13 cellular contexts compared by ENCODE assay signal in genomic region chr4:147749811-147750321, GRCh38. TPM values are rescaled to one million over a fixed set of nuclear protein-coding genes. Genes with fewer than 3 reads are reported as not detected.
DNase-seq lines count a peak whose midpoint lies in the region; ATAC-seq and TF ChIP-seq lines count a peak whose summit lies in the region.
"Had no signal": no experiment of that assay in that cellular context is flagged by ENCODE, and none has a peak within 500 bp of the region (broad histone marks: within the 10 kb centered on the region; RNA-seq: fewer than 3 reads in every experiment).

No MANE protein-coding gene starts in this region.

- intact Hi-C loops in body of pancreas (cut with DNase I) = no loop called here

- H3K27me3 ChIP-seq in body of pancreas = no peaks in the 10 kb centered on the region
- H3K27me3 ChIP-seq: spleen, transverse colon had no signal

- WGBS in body of pancreas, 2 donors = 44 to 51% methylated on average over 3 of the region's 3 CpGs

- no peak for TF ChIP-seq CTCF in body of pancreas (IDR thresholded peaks at IDR 0.05)

- H3K36me3 ChIP-seq in body of pancreas (replicated peaks in 1 of 2; ENCODE audit: insufficient read depth in 1 of 2, low read depth in 2 of 2) = no peaks in the 10 kb centered on the region
- H3K36me3 ChIP-seq: spleen, transverse colon had no signal

- no peak for TF ChIP-seq POLR2A in body of pancreas (IDR thresholded peaks at IDR 0.05)

- no peak overlapping the region for H3K4me3 ChIP-seq in body of pancreas
- H3K4me3 ChIP-seq: A549, spleen, transverse colon had no signal

- H3K9me3 ChIP-seq in body of pancreas = no peaks in the 10 kb centered on the region
- H3K9me3 ChIP-seq: A549, spleen, transverse colon had no signal

- peak; percentile 27 to 71 (median 39) for DNase-seq in NCI-H1417 (lab: John Stamatoyannopoulos, UW)
- DNase-seq in NCI-H1417 treated with DMSO at 0.1 percent for 48 hours (lab: John Stamatoyannopoulos, UW) = no peak
- peak; percentile 23 for DNase-seq in NCI-H1105 (lab: John Stamatoyannopoulos, UW)
- peak; percentile 94 for DNase-seq in renal cortical epithelial cell (ENCODE audit: low read depth)
- DNase-seq in body of pancreas = no peak
- DNase-seq in putamen (ENCODE audit: low spot score) = no peak
- DNase-seq: activated gamma-delta T cell, spleen, T-helper 2 cell, transverse colon had no signal

- H3K27ac ChIP-seq in body of pancreas = no peak overlapping the region
- H3K27ac ChIP-seq: A549, spleen, transverse colon had no signal

- peaks cover 48% of the 10 kb centered on the region for H3K4me1 ChIP-seq in body of pancreas
- H3K4me1 ChIP-seq: spleen had no signal

- ATAC-seq in HG02798 (IDR thresholded peaks at IDR 0.05; ENCODE audit: poor library complexity, unreplicated experiment) (peak; percentile 95), body of pancreas (no peak), esophagus mucosa (no peak)
- ATAC-seq: A549 had no signal

RNA-seq across cellular contexts. Expression of gene ARHGAP10, which starts 18.0 kb away (rescaled TPM):
- total RNA-seq in renal cortical epithelial cell = 17.5 and 18.3 TPM in 2 replicates
- 10 to 100 TPM; 23.9 to 28.7 TPM for total RNA-seq in body of pancreas
- total RNA-seq in esophagus mucosa = 15.8 TPM

Comparison
In these comparisons a context has a peak if more than half of its experiments do, and no peak if none do; other contexts are left out.
1. DNase-seq: peak in NCI-H1417 (3 of 3), NCI-H1105 (single experiment) and renal cortical epithelial cell (single experiment); none in NCI-H1417 treated with DMSO at 0.1 percent for 48 hours (single experiment), body of pancreas (0 of 4) and putamen (single experiment).